2 cellular contexts compared by ENCODE assay signal in genomic region chr2:26331321-26331720, GRCh38. TPM values are rescaled to one million over a fixed set of nuclear protein-coding genes. Genes with fewer than 3 reads are reported as not detected.
"Had no signal": no experiment of that assay in that cellular context is flagged by ENCODE, and none has a peak within 500 bp of the region (broad histone marks: within the 10 kb centered on the region; RNA-seq: fewer than 3 reads in every experiment).

No MANE protein-coding gene starts in this region.

RNA-seq across cellular contexts. Expression of gene ADGRF3, which starts 15.3 kb away (rescaled TPM):
- total RNA-seq: subcutaneous adipose tissue, transverse colon had no signal
